10 cellular contexts compared by ENCODE assay signal in the genomic region with DNA sequence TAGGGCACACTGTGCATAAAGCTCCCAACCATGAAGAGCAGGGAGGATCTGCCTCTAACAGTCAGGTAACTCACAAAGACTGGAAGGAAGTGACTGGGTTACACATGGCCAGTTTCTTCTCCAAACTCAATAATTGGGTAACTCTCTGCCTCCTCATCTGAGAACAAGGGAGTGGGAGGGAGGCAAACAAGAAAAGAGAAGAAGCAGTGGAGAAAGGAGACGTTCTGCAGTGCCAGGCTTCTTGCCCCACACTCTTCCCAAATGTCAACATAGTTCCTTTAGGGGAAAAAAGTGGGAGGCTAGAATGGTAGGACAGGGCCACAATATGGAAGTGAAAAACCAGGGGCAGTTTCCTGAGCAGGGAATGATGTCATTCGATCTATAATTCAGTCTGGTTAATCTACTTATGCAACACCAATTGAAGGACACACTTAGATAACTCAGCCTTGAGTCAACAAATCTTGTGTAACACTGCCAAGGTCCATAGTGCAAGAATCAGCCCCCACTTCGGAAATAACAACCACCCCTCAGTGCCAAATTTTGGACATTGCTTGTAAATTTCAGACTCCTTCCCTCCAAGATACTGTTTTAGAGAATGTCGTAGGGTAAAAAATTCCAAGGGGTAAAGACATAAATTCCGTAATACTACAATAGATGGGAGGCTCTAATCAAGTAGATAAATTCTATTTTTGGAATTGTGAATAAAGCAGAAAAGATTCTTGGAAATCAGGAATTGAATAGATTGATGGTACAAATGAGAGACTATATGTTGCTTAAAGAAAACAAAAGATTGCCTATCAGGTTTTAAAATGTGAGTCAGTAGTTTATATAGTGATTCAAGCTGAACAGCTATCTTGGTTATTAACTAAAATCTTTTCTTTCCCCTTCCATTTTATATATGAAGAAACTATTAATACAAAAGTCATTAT.
A peak's percentile ranks its signal among the peaks of the same experiment; 100 is the strongest.
DNase-seq lines count a peak whose midpoint lies in the region; ATAC-seq, FAIRE-seq and TF ChIP-seq lines count a peak whose summit lies in the region.
"Had no signal": no experiment of that assay in that cellular context is flagged by ENCODE, and none has a peak within 500 bp of the region (broad histone marks: within the 10 kb centered on the region; RNA-seq: fewer than 3 reads in every experiment).

No MANE protein-coding gene starts in this region.

- peaks cover 86% of the 10 kb centered on the region for H3K4me1 Mint-ChIP-seq in activated naive CD8-positive, alpha-beta T cell treated with anti-CD3 and anti-CD28 coated beads, Interleukin-2, amount 50 U/mL, for 24 hours
- H3K4me1 Mint-ChIP-seq in activated naive CD8-positive, alpha-beta T cell treated with anti-CD3 and anti-CD28 coated beads for 36 hours = peaks cover 36% of the 10 kb centered on the region
- H3K4me1 Mint-ChIP-seq in GM23338 = peaks cover 37% of the 10 kb centered on the region

- H3K27me3 Mint-ChIP-seq in activated naive CD8-positive, alpha-beta T cell treated with anti-CD3 and anti-CD28 coated beads, Interleukin-2, amount 50 U/mL, for 24 hours = no peaks in the 10 kb centered on the region
- H3K27me3 Mint-ChIP-seq in activated naive CD8-positive, alpha-beta T cell treated with anti-CD3 and anti-CD28 coated beads for 36 hours = no peaks in the 10 kb centered on the region
- H3K27me3 Mint-ChIP-seq in GM23338 (ENCODE audit: insufficient read depth, low read depth, poor library complexity) = peaks cover 1% of the 10 kb centered on the region

- TF ChIP-seq CTCF in ascending aorta (IDR thresholded peaks at IDR 0.05) = no peak
- no peak for TF ChIP-seq CTCF in HepG2 (CRISPR knock-in tag; IDR thresholded peaks at IDR 0.05)
- TF ChIP-seq CTCF in suprapubic skin (IDR thresholded peaks at IDR 0.05) = no peak
- TF ChIP-seq CTCF in GM23338 (conservative IDR thresholded peaks at IDR 0.05; ENCODE audit: low read depth in 2 of 2) = no peak

- H3K9me2 ChIP-seq in GM23338 (ENCODE audit: insufficient read depth) = no peaks in the 10 kb centered on the region

- no TSS peak for BruUV-seq in HepG2 (replicated peaks; lab: Mats Ljungman, UMichigan)

- TF ChIP-seq EP300 in HepG2 (IDR thresholded peaks at IDR 0.05; ENCODE audit: low read depth in 2 of 2, low read length in 2 of 2) (peak; percentile 94 to 100), HepG2 (CRISPR knock-in tag; IDR thresholded peaks at IDR 0.05; ENCODE audit: borderline replicate concordance) (peak; percentile 98), suprapubic skin (IDR thresholded peaks at IDR 0.05) (no peak)

- POLR2A ChIA-PET in HepG2 (lab: Yijun Ruan, JAX) = interaction anchor here (0.8 kb wide), 1 partner anchor 449 kb away, joined by 3 read pairs; no protein-coding TSS in a partner anchor

- no peaks in the 10 kb centered on the region for H3F3A ChIP-seq in GM23338 (replicated peaks; ENCODE audit: low read depth)

- H3K27me3 ChIP-seq in ascending aorta = no peaks in the 10 kb centered on the region
- no peaks in the 10 kb centered on the region for H3K27me3 ChIP-seq in HepG2 (ENCODE audit: control insufficient read depth in 1 of 2, insufficient read depth in 2 of 2, low read length in 2 of 2)
- H3K27me3 ChIP-seq in suprapubic skin = no peaks in the 10 kb centered on the region
- no peaks in the 10 kb centered on the region for H3K27me3 ChIP-seq in GM23338 (ENCODE audit: insufficient read depth)

- TF ChIP-seq POLR2A in HepG2 (IDR thresholded peaks at IDR 0.05; ENCODE audit: insufficient read depth in 1 of 2, low read depth in 2 of 2, low read length in 2 of 2) (no peak), suprapubic skin (IDR thresholded peaks at IDR 0.05) (no peak)

- H3K27ac ChIP-seq in ascending aorta = peak overlapping the region; percentile 78 to 87
- peak overlapping the region; percentile 94 for H3K27ac ChIP-seq in HepG2 (ENCODE audit: extremely low read length, insufficient read depth, low read length)
- no peak overlapping the region for H3K27ac ChIP-seq in suprapubic skin
- H3K27ac ChIP-seq in GM23338 (ENCODE audit: low read depth) = no peak overlapping the region

- H2AFZ ChIP-seq in HepG2 (ENCODE audit: low read length) (no peak overlapping the region), GM23338 (no peak overlapping the region)

- no peak for DNase-seq in activated naive CD8-positive, alpha-beta T cell treated with anti-CD3 and anti-CD28 coated beads, Interleukin-2, amount 50 U/mL, for 24 hours
- DNase-seq in activated naive CD8-positive, alpha-beta T cell treated with anti-CD3 and anti-CD28 coated beads for 36 hours = no peak
- peak in 1 of 2 donors; percentile 71 for DNase-seq in ascending aorta (ENCODE audit: low spot score in 2 of 2)
- DNase-seq in HepG2 (ENCODE audit: low spot score) = peak; percentile 93
- no peak for DNase-seq in suprapubic skin (ENCODE audit: low spot score in 2 of 2)
- DNase-seq in GM23338 (ENCODE audit: low spot score) = no peak

- H3K9ac ChIP-seq in HepG2 (ENCODE audit: insufficient read depth, low read depth, low read length) = peak overlapping the region; percentile 60

- H3K9me3 ChIP-seq in ascending aorta (no peaks in the 10 kb centered on the region), HepG2 (ENCODE audit: low read length) (no peaks in the 10 kb centered on the region), suprapubic skin (no peaks in the 10 kb centered on the region)

- no peaks in the 10 kb centered on the region for H3K9me3 Mint-ChIP-seq in activated naive CD8-positive, alpha-beta T cell treated with anti-CD3 and anti-CD28 coated beads, Interleukin-2, amount 50 U/mL, for 24 hours
- H3K9me3 Mint-ChIP-seq in activated naive CD8-positive, alpha-beta T cell treated with anti-CD3 and anti-CD28 coated beads for 36 hours = peaks cover 1% of the 10 kb centered on the region
- H3K9me3 Mint-ChIP-seq in GM23338 = no peaks in the 10 kb centered on the region
- H3K9me3 Mint-ChIP-seq: neural crest cell had no signal

- intact Hi-C loops in ascending aorta (cut with DNase I) = no loop called here
- intact Hi-C loops in HepG2 (cut with micrococcal nuclease; ENCODE audit: unreplicated experiment) = loop anchor here (5.0 kb wide), 2 partner anchors 125 to 655 kb away; no protein-coding TSS in a partner anchor

- CTCF ChIA-PET in HepG2 (lab: Yijun Ruan, JAX; ENCODE audit: low intra/inter-chr PET ratio, low total read pairs) = no interaction called here

- 8% methylated on average over 5 of the region's 5 CpGs for WGBS in HepG2 (ENCODE audit: low lambda C conversion rate)
- WGBS in suprapubic skin = 85% methylated on average over 5 of the region's 5 CpGs

- H3K79me2 ChIP-seq in HepG2 (ENCODE audit: insufficient read depth, low read length) (peaks cover 61% of the 10 kb centered on the region), GM23338 (replicated peaks; ENCODE audit: insufficient read depth) (0 out of 2 replicates have a peak, but pooled peaks cover 14% of the 10 kb centered on the region)

- no peak for TF ChIP-seq RAD21 in HepG2 (CRISPR knock-in tag; IDR thresholded peaks at IDR 0.05)

- peak; percentile 72 for FAIRE-seq in HepG2 (lab: Jason Lieb, UNC)
- FAIRE-seq: G401.6 had no signal

- ATAC-seq in activated naive CD8-positive, alpha-beta T cell treated with anti-CD3 and anti-CD28 coated beads, Interleukin-2, amount 50 U/mL, for 24 hours = no peak
- ATAC-seq in HepG2 (peak; percentile 41), GM21529 (IDR thresholded peaks at IDR 0.05; ENCODE audit: unreplicated experiment) (no peak), GM23338 (no peak), GM18907 (IDR thresholded peaks at IDR 0.05; ENCODE audit: unreplicated experiment) (no peak)

- in situ Hi-C loops in HepG2 (cut with HindIII; ENCODE audit: extremely low pct_ligation_motif_present, low pct_unique_long_range_greater_than_20kb) = loop anchor here (5.0 to 10.0 kb wide), 3 partner anchors 450 to 658 kb away; a partner anchor contains a TSS

- H3K36me3 ChIP-seq in ascending aorta (no peaks in the 10 kb centered on the region), HepG2 (replicated peaks in 1 of 2; ENCODE audit: control insufficient read depth in 1 of 2, insufficient read depth in 2 of 2, low read length in 2 of 2) (no peaks in the 10 kb centered on the region), suprapubic skin (no peaks in the 10 kb centered on the region), GM23338 (ENCODE audit: insufficient read depth) (no peaks in the 10 kb centered on the region)

- H3K36me3 Mint-ChIP-seq in activated naive CD8-positive, alpha-beta T cell treated with anti-CD3 and anti-CD28 coated beads, Interleukin-2, amount 50 U/mL, for 24 hours (ENCODE audit: low read depth) = peaks cover 11% of the 10 kb centered on the region
- H3K36me3 Mint-ChIP-seq in activated naive CD8-positive, alpha-beta T cell treated with anti-CD3 and anti-CD28 coated beads for 36 hours = peaks cover 21% of the 10 kb centered on the region
- H3K36me3 Mint-ChIP-seq in GM23338 (ENCODE audit: low read depth) = no peaks in the 10 kb centered on the region

- H3K4me2 ChIP-seq in HepG2 (ENCODE audit: low read depth, low read length) (peak overlapping the region; percentile 43), GM23338 (no peak overlapping the region)

- H3K4me3 Mint-ChIP-seq in activated naive CD8-positive, alpha-beta T cell treated with anti-CD3 and anti-CD28 coated beads, Interleukin-2, amount 50 U/mL, for 24 hours = no peak overlapping the region
- H3K4me3 Mint-ChIP-seq in activated naive CD8-positive, alpha-beta T cell treated with anti-CD3 and anti-CD28 coated beads for 36 hours = no peak overlapping the region
- H3K4me3 Mint-ChIP-seq in GM23338 = no peak overlapping the region
- H3K4me3 Mint-ChIP-seq: neural crest cell had no signal

- H3K4me3 ChIP-seq in ascending aorta (peak overlapping the region in 1 of 2 donors; percentile 13), HepG2 (replicated peaks in 1 of 3; ENCODE audit: insufficient read depth in 1 of 3, low read depth in 2 of 3, low read length in 3 of 3) (no peak overlapping the region; a peak in 1 of 6 replicates), suprapubic skin (no peak overlapping the region), GM23338 (no peak overlapping the region)

- H3K4me1 ChIP-seq in ascending aorta (peaks cover 19 to 72% of the 10 kb centered on the region in 2 donors), HepG2 (ENCODE audit: insufficient read depth, low read length) (peaks cover 92% of the 10 kb centered on the region), suprapubic skin (peaks cover 40% of the 10 kb centered on the region), GM23338 (ENCODE audit: insufficient read depth) (peaks cover 38% of the 10 kb centered on the region)

- H3K27ac Mint-ChIP-seq in activated naive CD8-positive, alpha-beta T cell treated with anti-CD3 and anti-CD28 coated beads, Interleukin-2, amount 50 U/mL, for 24 hours = peak overlapping the region; percentile 32
- no peak overlapping the region for H3K27ac Mint-ChIP-seq in activated naive CD8-positive, alpha-beta T cell treated with anti-CD3 and anti-CD28 coated beads for 36 hours
- no peak overlapping the region for H3K27ac Mint-ChIP-seq in GM23338

- no peaks in the 10 kb centered on the region for H4K20me1 ChIP-seq in HepG2 (ENCODE audit: insufficient read depth, low read length)
- H4K20me1 ChIP-seq in GM23338 (replicated peaks; ENCODE audit: insufficient read depth) = no peaks in the 10 kb centered on the region

TF ChIP-seq in HepG2, 621 proteins besides CTCF, POLR2A, EP300 and RAD21 (continues in another document):
- 0 out of 2 replicates have a peak, but pooled peaks have one; percentile 48 for TF ChIP-seq ZNF543 (CRISPR knock-in tag; IDR thresholded peaks at IDR 0.05)

TF ChIP-seq in GM23338, 12 proteins besides CTCF, POLR2A, EP300 and RAD21 (continues in another document):
- TF ChIP-seq ZNF114 (CRISPR knock-in tag; IDR thresholded peaks at IDR 0.05) (no peak), JUNB (IDR thresholded peaks at IDR 0.05; ENCODE audit: unreplicated experiment) (no peak)

Comparison
In these comparisons a context has a peak if more than half of its experiments do, and no peak if none do; other contexts are left out.
1. H3K27ac ChIP-seq: peak in ascending aorta (2 of 2) and HepG2 (single experiment); none in suprapubic skin (single experiment) and GM23338 (single experiment).